Comparison of ENCODE assay signal across 1 cellular context in the genomic region with DNA sequence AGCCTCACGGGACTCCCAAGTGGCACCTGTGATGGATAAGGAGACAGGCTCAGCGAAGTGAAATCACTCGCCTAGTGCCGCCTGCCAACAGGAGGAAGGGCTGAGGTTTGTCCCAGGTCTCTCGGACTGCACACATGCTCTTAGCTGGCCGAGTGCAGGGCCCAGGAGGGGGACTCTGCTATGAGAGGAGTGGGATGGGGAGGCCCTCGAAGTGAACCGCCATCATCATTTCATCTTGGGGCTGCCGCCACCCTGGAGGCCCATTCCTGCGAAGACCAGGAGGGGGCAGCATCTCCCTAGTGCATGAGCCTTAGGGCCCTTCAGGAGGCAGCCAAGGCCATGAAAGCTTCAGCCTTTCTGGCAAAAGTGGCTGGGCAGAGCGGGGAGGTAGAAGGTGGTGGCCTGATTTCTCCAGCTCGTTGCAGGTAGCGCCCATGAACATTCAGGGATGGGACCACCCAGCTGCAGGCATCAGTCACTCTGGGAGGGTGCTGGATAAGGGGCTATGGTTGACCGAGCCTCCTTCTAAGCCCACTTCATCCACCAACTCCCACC.
TF ChIP-seq lines count a peak whose summit lies in the region.

No MANE protein-coding gene starts in this region.

TF ChIP-seq in HepG2, 621 proteins besides CTCF, POLR2A, EP300 and RAD21 (continued from another document):
- no peak for TF ChIP-seq TAF15 (IDR thresholded peaks at IDR 0.05; ENCODE audit: low read depth, low read length, poor library complexity, severe bottlenecking)
- 0 out of 2 replicates have a peak, but pooled peaks have one; percentile 19 for TF ChIP-seq FOXC1 (CRISPR knock-in tag; IDR thresholded peaks at IDR 0.05; ENCODE audit: borderline replicate concordance)
- TF ChIP-seq, protein P1, sequence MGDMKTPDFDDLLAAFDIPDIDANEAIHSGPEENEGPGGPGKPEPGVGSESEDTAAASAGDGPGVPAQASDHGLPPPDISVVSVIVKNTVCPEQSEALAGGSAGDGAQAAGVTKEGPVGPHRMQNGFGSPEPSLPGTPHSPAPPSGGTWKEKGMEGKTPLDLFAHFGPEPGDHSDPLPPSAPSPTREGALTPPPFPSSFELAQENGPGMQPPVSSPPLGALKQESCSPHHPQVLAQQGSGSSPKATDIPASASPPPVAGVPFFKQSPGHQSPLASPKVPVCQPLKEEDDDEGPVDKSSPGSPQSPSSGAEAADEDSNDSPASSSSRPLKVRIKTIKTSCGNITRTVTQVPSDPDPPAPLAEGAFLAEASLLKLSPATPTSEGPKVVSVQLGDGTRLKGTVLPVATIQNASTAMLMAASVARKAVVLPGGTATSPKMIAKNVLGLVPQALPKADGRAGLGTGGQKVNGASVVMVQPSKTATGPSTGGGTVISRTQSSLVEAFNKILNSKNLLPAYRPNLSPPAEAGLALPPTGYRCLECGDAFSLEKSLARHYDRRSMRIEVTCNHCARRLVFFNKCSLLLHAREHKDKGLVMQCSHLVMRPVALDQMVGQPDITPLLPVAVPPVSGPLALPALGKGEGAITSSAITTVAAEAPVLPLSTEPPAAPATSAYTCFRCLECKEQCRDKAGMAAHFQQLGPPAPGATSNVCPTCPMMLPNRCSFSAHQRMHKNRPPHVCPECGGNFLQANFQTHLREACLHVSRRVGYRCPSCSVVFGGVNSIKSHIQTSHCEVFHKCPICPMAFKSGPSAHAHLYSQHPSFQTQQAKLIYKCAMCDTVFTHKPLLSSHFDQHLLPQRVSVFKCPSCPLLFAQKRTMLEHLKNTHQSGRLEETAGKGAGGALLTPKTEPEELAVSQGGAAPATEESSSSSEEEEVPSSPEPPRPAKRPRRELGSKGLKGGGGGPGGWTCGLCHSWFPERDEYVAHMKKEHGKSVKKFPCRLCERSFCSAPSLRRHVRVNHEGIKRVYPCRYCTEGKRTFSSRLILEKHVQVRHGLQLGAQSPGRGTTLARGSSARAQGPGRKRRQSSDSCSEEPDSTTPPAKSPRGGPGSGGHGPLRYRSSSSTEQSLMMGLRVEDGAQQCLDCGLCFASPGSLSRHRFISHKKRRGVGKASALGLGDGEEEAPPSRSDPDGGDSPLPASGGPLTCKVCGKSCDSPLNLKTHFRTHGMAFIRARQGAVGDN (CRISPR knock-in tag; IDR thresholded peaks at IDR 0.05) = peak; percentile 27; the same call in 1 of the 2 replicates
- peak; percentile 50; the same call in 1 of the 2 replicates for TF ChIP-seq SMC3 (IDR thresholded peaks at IDR 0.05; ENCODE audit: low read length)
